Comparison of ENCODE assay signal across 7 cellular contexts in genomic region chr2:159124931-159125467, GRCh38.
DNase-seq lines count a peak whose midpoint lies in the region; ATAC-seq, FAIRE-seq and TF ChIP-seq lines count a peak whose summit lies in the region.

No MANE protein-coding gene starts in this region.

- H3K36me3 ChIP-seq in SJSA1: peaks cover 7% of the 10 kb centered on the region; the same call in 1 of the 2 replicates
- no peaks in the 10 kb centered on the region for H3K36me3 ChIP-seq in sigmoid colon

- 14 to 58% methylated on average over 3 of the region's 3 CpGs for WGBS in sigmoid colon, 2 donors

- no peaks in the 10 kb centered on the region for H3K27me3 ChIP-seq in SJSA1 (replicated peaks)
- no peaks in the 10 kb centered on the region for H3K27me3 ChIP-seq in sigmoid colon

- TF ChIP-seq POLR2A in sigmoid colon (IDR thresholded peaks at IDR 0.05): no peak
- TF ChIP-seq POLR2A in GM12891 (IDR thresholded peaks at IDR 0.05; ENCODE audit: low read depth, low read length): no peak

- H3K4me1 ChIP-seq in SJSA1 (replicated peaks) (peaks cover 60% of the 10 kb centered on the region), sigmoid colon (peaks cover 0 to 57% (median 44%) of the 10 kb centered on the region in 4 donors)

- intact Hi-C loops in sigmoid colon (cut with DNase I): no loop called here

- ATAC-seq in esophagus mucosa: peak; percentile 94
- ATAC-seq in HG02885 (IDR thresholded peaks at IDR 0.05; ENCODE audit: poor library complexity, unreplicated experiment): no peak

- DNase-seq in HK-2 (ENCODE audit: unreplicated experiment) (peak; percentile 17), SJSA1 (ENCODE audit: low read depth in 1 of 2, low spot score in 2 of 2) (no peak), sigmoid colon (no peak), GM12891 (ENCODE audit: insufficient read length, low spot score) (no peak), NCI-H2227 treated with DMSO at 0.1 percent for 48 hours (lab: John Stamatoyannopoulos, UW) (no peak)

- no peak overlapping the region for H3K4me3 ChIP-seq in SJSA1
- H3K4me3 ChIP-seq in sigmoid colon: no peak overlapping the region

- no peak for FAIRE-seq in GM12891 (lab: Jason Lieb, UNC)

- no peak for TF ChIP-seq EP300 in sigmoid colon (IDR thresholded peaks at IDR 0.05)

- H3K9me3 ChIP-seq in SJSA1 (replicated peaks) (no peaks in the 10 kb centered on the region), sigmoid colon (no peaks in the 10 kb centered on the region)

- H3K27ac ChIP-seq in SJSA1 (peak overlapping the region; percentile 87), sigmoid colon (peak overlapping the region; percentile 40 to 83 (median 72))

- TF ChIP-seq CTCF in sigmoid colon (IDR thresholded peaks at IDR 0.05): no peak

TF ChIP-seq in GM12891, 5 proteins besides CTCF, POLR2A, EP300 and RAD21:
- TF ChIP-seq POU2F2 (IDR thresholded peaks at IDR 0.05; ENCODE audit: low read depth, low read length) (no peak), PAX5 (IDR thresholded peaks at IDR 0.05; ENCODE audit: insufficient read depth, low read length, severe bottlenecking) (no peak), POLR2AphosphoS5 (IDR thresholded peaks at IDR 0.05; ENCODE audit: low read depth, low read length) (no peak), SPI1 (IDR thresholded peaks at IDR 0.05; ENCODE audit: low read depth, low read length) (no peak), TAF1 (IDR thresholded peaks at IDR 0.05; ENCODE audit: low read depth, low read length) (no peak)
